8 cellular contexts compared by ENCODE assay signal in genomic region chr9:135474915-135475314, GRCh38. TPM values are rescaled to one million over a fixed set of nuclear protein-coding genes. Genes with fewer than 3 reads are reported as not detected.
A peak's percentile ranks its signal among the peaks of the same experiment; 100 is the strongest.
DNase-seq lines count a peak whose midpoint lies in the region; ATAC-seq and TF ChIP-seq lines count a peak whose summit lies in the region.

No MANE protein-coding gene starts in this region.

- peak; percentile 45 for DNase-seq in NCI-H82 (lab: John Stamatoyannopoulos, UW)
- DNase-seq in NCI-H82 treated with DMSO at 0.1 percent for 48 hours (lab: John Stamatoyannopoulos, UW; ENCODE audit: unreplicated experiment): no peak
- DNase-seq in MM.1S: peak; percentile 35
- DNase-seq in brain microvascular endothelial cell: no peak
- peak; percentile 68 for DNase-seq in osteoblast (ENCODE audit: insufficient read length, low spot score, missing footprints)

- H3K4me3 ChIP-seq in MM.1S (ENCODE audit: low read length) (no peak overlapping the region), brain microvascular endothelial cell (ENCODE audit: low read depth, low read length) (no peak overlapping the region), osteoblast (ENCODE audit: insufficient read depth, low read length) (no peak overlapping the region)

- peaks cover 12% of the 10 kb centered on the region for H3F3A ChIP-seq in MM.1S (ENCODE audit: insufficient read depth, low read length)

- no peak overlapping the region for H2AFZ ChIP-seq in MM.1S (ENCODE audit: low read length)
- H2AFZ ChIP-seq in osteoblast (ENCODE audit: low read length): no peak overlapping the region

- H3K27ac ChIP-seq in MM.1S (ENCODE audit: low read length): no peak overlapping the region
- H3K27ac ChIP-seq in brain microvascular endothelial cell: no peak overlapping the region
- no peak overlapping the region for H3K27ac ChIP-seq in osteoblast (ENCODE audit: low read depth, low read length)

- H4K20me1 ChIP-seq in MM.1S (ENCODE audit: insufficient read depth, low read length): no peaks in the 10 kb centered on the region
- peaks cover 9% of the 10 kb centered on the region for H4K20me1 ChIP-seq in osteoblast (ENCODE audit: insufficient read depth, low read length)

- no peaks in the 10 kb centered on the region for H3K36me3 ChIP-seq in MM.1S (replicated peaks; ENCODE audit: insufficient read depth, low read length)
- H3K36me3 ChIP-seq in brain microvascular endothelial cell (replicated peaks): no peaks in the 10 kb centered on the region
- H3K36me3 ChIP-seq in osteoblast (ENCODE audit: insufficient read depth, low read length): no peaks in the 10 kb centered on the region

- H3K9ac ChIP-seq in MM.1S (ENCODE audit: low read length): no peak overlapping the region

- H3K4me2 ChIP-seq in MM.1S (ENCODE audit: low read depth, low read length): no peak overlapping the region
- no peak overlapping the region for H3K4me2 ChIP-seq in osteoblast (ENCODE audit: insufficient read depth, low read length)

- TF ChIP-seq CTCF in MM.1S (IDR thresholded peaks at IDR 0.05; ENCODE audit: low read length): peak; percentile 53
- peak; percentile 71 for TF ChIP-seq CTCF in brain microvascular endothelial cell (IDR thresholded peaks at IDR 0.05; ENCODE audit: low read depth, low read length, missing control alignments)
- no peak for TF ChIP-seq CTCF in osteoblast (IDR thresholded peaks at IDR 0.05; ENCODE audit: extremely low read depth, low read depth, low read length)

- H3K79me2 ChIP-seq in MM.1S (ENCODE audit: low read length): no peaks in the 10 kb centered on the region
- H3K79me2 ChIP-seq in osteoblast (ENCODE audit: insufficient read depth, low read length): no peaks in the 10 kb centered on the region

- H3K9me3 ChIP-seq in MM.1S (replicated peaks; ENCODE audit: insufficient read depth, low read length): no peaks in the 10 kb centered on the region
- H3K9me3 ChIP-seq in osteoblast (ENCODE audit: low read depth, low read length): no peaks in the 10 kb centered on the region

- H3K4me1 ChIP-seq in MM.1S (ENCODE audit: low read length): peaks cover 11% of the 10 kb centered on the region
- H3K4me1 ChIP-seq in osteoblast (ENCODE audit: insufficient read depth, low read length): peaks cover 3% of the 10 kb centered on the region

- ATAC-seq in HG02623 (IDR thresholded peaks at IDR 0.05; ENCODE audit: unreplicated experiment) (no peak), GM19328 (IDR thresholded peaks at IDR 0.05; ENCODE audit: unreplicated experiment) (no peak), GM18873 (IDR thresholded peaks at IDR 0.05; ENCODE audit: low FRiP score, unreplicated experiment) (no peak)

- no peaks in the 10 kb centered on the region for H3K9me2 ChIP-seq in MM.1S (replicated peaks; ENCODE audit: insufficient read depth, low read length)

- in situ Hi-C loops in brain microvascular endothelial cell (cut with HindIII; ENCODE audit: low pct_ligation_motif_present, low sequenced_read_pairs): no loop called here

- peaks cover 49% of the 10 kb centered on the region for H3K27me3 ChIP-seq in MM.1S (replicated peaks; ENCODE audit: insufficient read depth, low read length)
- H3K27me3 ChIP-seq in brain microvascular endothelial cell (replicated peaks): no peaks in the 10 kb centered on the region
- no peaks in the 10 kb centered on the region for H3K27me3 ChIP-seq in osteoblast (ENCODE audit: insufficient read depth, low read length)

RNA-seq across cellular contexts. Expression of gene PPP1R26, which starts 4.7 kb away (rescaled TPM):
- 9.4 and 10.5 TPM in 2 replicates for total RNA-seq in osteoblast

RNA-seq across cellular contexts. Expression of gene MRPS2, which starts 25.6 kb away (rescaled TPM):
- 13.0 and 18.3 TPM in 2 replicates for total RNA-seq in osteoblast

RNA-seq across cellular contexts. Expression of gene LCN1, which starts 46.3 kb away (rescaled TPM):
- total RNA-seq in osteoblast: not detected in 2 replicates

Comparison
In these comparisons a context has a peak if more than half of its experiments do, and no peak if none do; other contexts are left out.
1. DNase-seq: peak in NCI-H82 (single experiment), MM.1S (single experiment) and osteoblast (single experiment); none in NCI-H82 treated with DMSO at 0.1 percent for 48 hours (single experiment) and brain microvascular endothelial cell (single experiment).